ENCODE assay signal across 17 cellular contexts in genomic region chr9:109935406-109936087, GRCh38.
DNase-seq lines count a peak whose midpoint lies in the region; ATAC-seq and TF ChIP-seq lines count a peak whose summit lies in the region.
"Had no signal": no experiment of that assay in that cellular context is flagged by ENCODE, and none has a peak within 500 bp of the region (broad histone marks: within the 10 kb centered on the region; RNA-seq: fewer than 3 reads in every experiment).

No MANE protein-coding gene starts in this region.

- H3K4me3 Mint-ChIP-seq in T-helper 1 cell treated with Interleukin-12 subunit alpha and Interleukin-12 subunit beta and Interleukin-4 antibody, amounts not matched to agents 30 μg/mL and 1 μg/mL, for 36 hours: no peak overlapping the region
- H3K4me3 Mint-ChIP-seq: CD4-positive, alpha-beta memory T cell had no signal

- H3K4me3 ChIP-seq in osteoblast (ENCODE audit: insufficient read depth, low read length): no peak overlapping the region
- H3K4me3 ChIP-seq in sigmoid colon: no peak overlapping the region
- H3K4me3 ChIP-seq: coronary artery, esophagus squamous epithelium, upper lobe of right lung had no signal

- ATAC-seq in HG02642 (IDR thresholded peaks at IDR 0.05; ENCODE audit: poor library complexity, unreplicated experiment): peak; percentile 51
- ATAC-seq: upper lobe of right lung had no signal

- peak overlapping the region; percentile 52 for H3K27ac ChIP-seq in osteoblast (ENCODE audit: low read depth, low read length)
- H3K27ac ChIP-seq in sigmoid colon: no peak overlapping the region
- H3K27ac ChIP-seq: coronary artery, esophagus squamous epithelium, upper lobe of right lung had no signal

- no peak for TF ChIP-seq EP300 in sigmoid colon (IDR thresholded peaks at IDR 0.05)

- H3K9me3 ChIP-seq in osteoblast (ENCODE audit: low read depth, low read length) (no peaks in the 10 kb centered on the region), sigmoid colon (no peaks in the 10 kb centered on the region)
- H3K9me3 ChIP-seq: esophagus squamous epithelium, upper lobe of right lung had no signal

- H3K36me3 ChIP-seq in osteoblast (ENCODE audit: insufficient read depth, low read length): no peaks in the 10 kb centered on the region
- no peaks in the 10 kb centered on the region for H3K36me3 ChIP-seq in sigmoid colon
- H3K36me3 ChIP-seq: esophagus squamous epithelium, upper lobe of right lung had no signal

- no peaks in the 10 kb centered on the region for H3K27me3 Mint-ChIP-seq in T-helper 1 cell treated with Interleukin-12 subunit alpha and Interleukin-12 subunit beta and Interleukin-4 antibody, amounts not matched to agents 30 μg/mL and 1 μg/mL, for 36 hours (ENCODE audit: low read depth)

- TF ChIP-seq POLR2A in sigmoid colon (IDR thresholded peaks at IDR 0.05): no peak

- TF ChIP-seq CTCF in osteoblast (IDR thresholded peaks at IDR 0.05; ENCODE audit: extremely low read depth, low read depth, low read length): no peak
- no peak for TF ChIP-seq CTCF in sigmoid colon (IDR thresholded peaks at IDR 0.05)

- H3K4me1 Mint-ChIP-seq in T-helper 1 cell treated with Interleukin-12 subunit alpha and Interleukin-12 subunit beta and Interleukin-4 antibody, amounts not matched to agents 30 μg/mL and 1 μg/mL, for 36 hours (ENCODE audit: low read depth): peaks cover 33% of the 10 kb centered on the region

- H4K20me1 ChIP-seq in osteoblast (ENCODE audit: insufficient read depth, low read length): no peaks in the 10 kb centered on the region

- no peak for DNase-seq in T-helper 1 cell
- peak; percentile 7 for DNase-seq in MV-4-11 (lab: John Stamatoyannopoulos, UW)
- DNase-seq in osteoblast (ENCODE audit: insufficient read length, low spot score, missing footprints): no peak
- DNase-seq in sigmoid colon: no peak
- no peak for DNase-seq in hypothalamus (lab: John Stamatoyannopoulos, UW)
- DNase-seq in stimulated activated CD4-positive, alpha-beta T cell treated with anti-CD3 and anti-CD28 coated beads, Interleukin-4, amount 100 ng/mL, for 24 hours: no peak
- DNase-seq: 8988T; CD4-positive, alpha-beta memory T cell; esophagus squamous epithelium; GDM1; NCI-H1436; NCI-H524 treated with DMSO at 0.1 percent for 48 hours; stimulated activated CD4-positive, alpha-beta T cell treated with anti-CD3 and anti-CD28 coated beads, Interleukin-12 subunit alpha, Interleukin-12 subunit beta, amount 100 ng/mL, for 4 hours; upper lobe of right lung had no signal

- H3K4me1 ChIP-seq in osteoblast (ENCODE audit: insufficient read depth, low read length) (peaks cover 14% of the 10 kb centered on the region), sigmoid colon (no peaks in the 10 kb centered on the region)
- H3K4me1 ChIP-seq: esophagus squamous epithelium had no signal

- no peak overlapping the region for H3K4me2 ChIP-seq in osteoblast (ENCODE audit: insufficient read depth, low read length)

- no peaks in the 10 kb centered on the region for H3K27me3 ChIP-seq in osteoblast (ENCODE audit: insufficient read depth, low read length)
- no peaks in the 10 kb centered on the region for H3K27me3 ChIP-seq in sigmoid colon
- H3K27me3 ChIP-seq: esophagus squamous epithelium, upper lobe of right lung had no signal

- intact Hi-C loops in sigmoid colon (cut with DNase I): no loop called here

- 76 to 88% methylated on average over 1 of the region's 1 CpG for WGBS in sigmoid colon, 2 donors

- H3K27ac Mint-ChIP-seq in T-helper 1 cell treated with Interleukin-12 subunit alpha and Interleukin-12 subunit beta and Interleukin-4 antibody, amounts not matched to agents 30 μg/mL and 1 μg/mL, for 36 hours: peak overlapping the region; percentile 43
- H3K27ac Mint-ChIP-seq: CD4-positive, alpha-beta memory T cell had no signal

- no peak overlapping the region for H2AFZ ChIP-seq in osteoblast (ENCODE audit: low read length)

- peaks cover 17% of the 10 kb centered on the region for H3K36me3 Mint-ChIP-seq in T-helper 1 cell treated with Interleukin-12 subunit alpha and Interleukin-12 subunit beta and Interleukin-4 antibody, amounts not matched to agents 30 μg/mL and 1 μg/mL, for 36 hours (ENCODE audit: low read depth)
- H3K36me3 Mint-ChIP-seq: CD4-positive, alpha-beta memory T cell had no signal

- H3K79me2 ChIP-seq in osteoblast (ENCODE audit: insufficient read depth, low read length): no peaks in the 10 kb centered on the region

- peaks cover 3% of the 10 kb centered on the region for H3K9me3 Mint-ChIP-seq in T-helper 1 cell treated with Interleukin-12 subunit alpha and Interleukin-12 subunit beta and Interleukin-4 antibody, amounts not matched to agents 30 μg/mL and 1 μg/mL, for 36 hours
